Comparison of ENCODE assay signal across 2 cellular contexts in genomic region chr2:41907141-41907540, GRCh38.
TF ChIP-seq lines count a peak whose summit lies in the region.

No MANE protein-coding gene starts in this region.

TF ChIP-seq in GM23338, 12 proteins besides CTCF, POLR2A, EP300 and RAD21 (continued from another document):
- TF ChIP-seq, protein P1, sequence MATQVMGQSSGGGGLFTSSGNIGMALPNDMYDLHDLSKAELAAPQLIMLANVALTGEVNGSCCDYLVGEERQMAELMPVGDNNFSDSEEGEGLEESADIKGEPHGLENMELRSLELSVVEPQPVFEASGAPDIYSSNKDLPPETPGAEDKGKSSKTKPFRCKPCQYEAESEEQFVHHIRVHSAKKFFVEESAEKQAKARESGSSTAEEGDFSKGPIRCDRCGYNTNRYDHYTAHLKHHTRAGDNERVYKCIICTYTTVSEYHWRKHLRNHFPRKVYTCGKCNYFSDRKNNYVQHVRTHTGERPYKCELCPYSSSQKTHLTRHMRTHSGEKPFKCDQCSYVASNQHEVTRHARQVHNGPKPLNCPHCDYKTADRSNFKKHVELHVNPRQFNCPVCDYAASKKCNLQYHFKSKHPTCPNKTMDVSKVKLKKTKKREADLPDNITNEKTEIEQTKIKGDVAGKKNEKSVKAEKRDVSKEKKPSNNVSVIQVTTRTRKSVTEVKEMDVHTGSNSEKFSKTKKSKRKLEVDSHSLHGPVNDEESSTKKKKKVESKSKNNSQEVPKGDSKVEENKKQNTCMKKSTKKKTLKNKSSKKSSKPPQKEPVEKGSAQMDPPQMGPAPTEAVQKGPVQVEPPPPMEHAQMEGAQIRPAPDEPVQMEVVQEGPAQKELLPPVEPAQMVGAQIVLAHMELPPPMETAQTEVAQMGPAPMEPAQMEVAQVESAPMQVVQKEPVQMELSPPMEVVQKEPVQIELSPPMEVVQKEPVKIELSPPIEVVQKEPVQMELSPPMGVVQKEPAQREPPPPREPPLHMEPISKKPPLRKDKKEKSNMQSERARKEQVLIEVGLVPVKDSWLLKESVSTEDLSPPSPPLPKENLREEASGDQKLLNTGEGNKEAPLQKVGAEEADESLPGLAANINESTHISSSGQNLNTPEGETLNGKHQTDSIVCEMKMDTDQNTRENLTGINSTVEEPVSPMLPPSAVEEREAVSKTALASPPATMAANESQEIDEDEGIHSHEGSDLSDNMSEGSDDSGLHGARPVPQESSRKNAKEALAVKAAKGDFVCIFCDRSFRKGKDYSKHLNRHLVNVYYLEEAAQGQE (IDR thresholded peaks at IDR 0.05; ENCODE audit: unreplicated experiment) = no peak
- TF ChIP-seq ZNF331 (CRISPR knock-in tag; IDR thresholded peaks at IDR 0.05; ENCODE audit: low read depth) (no peak), EZH2phosphoT487 (IDR thresholded peaks at IDR 0.05; ENCODE audit: unreplicated experiment) (no peak), CREB1 (CRISPR knock-in tag; IDR thresholded peaks at IDR 0.05; ENCODE audit: low read depth) (no peak), POLR2AphosphoS5 (IDR thresholded peaks at IDR 0.05; ENCODE audit: low read depth) (no peak), JUNB (IDR thresholded peaks at IDR 0.05; ENCODE audit: unreplicated experiment) (no peak), NANOG (IDR thresholded peaks at IDR 0.05; ENCODE audit: borderline replicate concordance) (no peak), STAT1 (IDR thresholded peaks at IDR 0.05; ENCODE audit: unreplicated experiment) (no peak)
- TF ChIP-seq, protein P2, sequence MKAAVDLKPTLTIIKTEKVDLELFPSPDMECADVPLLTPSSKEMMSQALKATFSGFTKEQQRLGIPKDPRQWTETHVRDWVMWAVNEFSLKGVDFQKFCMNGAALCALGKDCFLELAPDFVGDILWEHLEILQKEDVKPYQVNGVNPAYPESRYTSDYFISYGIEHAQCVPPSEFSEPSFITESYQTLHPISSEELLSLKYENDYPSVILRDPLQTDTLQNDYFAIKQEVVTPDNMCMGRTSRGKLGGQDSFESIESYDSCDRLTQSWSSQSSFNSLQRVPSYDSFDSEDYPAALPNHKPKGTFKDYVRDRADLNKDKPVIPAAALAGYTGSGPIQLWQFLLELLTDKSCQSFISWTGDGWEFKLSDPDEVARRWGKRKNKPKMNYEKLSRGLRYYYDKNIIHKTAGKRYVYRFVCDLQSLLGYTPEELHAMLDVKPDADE (IDR thresholded peaks at IDR 0.05) = no peak
- TF ChIP-seq, protein P3, sequence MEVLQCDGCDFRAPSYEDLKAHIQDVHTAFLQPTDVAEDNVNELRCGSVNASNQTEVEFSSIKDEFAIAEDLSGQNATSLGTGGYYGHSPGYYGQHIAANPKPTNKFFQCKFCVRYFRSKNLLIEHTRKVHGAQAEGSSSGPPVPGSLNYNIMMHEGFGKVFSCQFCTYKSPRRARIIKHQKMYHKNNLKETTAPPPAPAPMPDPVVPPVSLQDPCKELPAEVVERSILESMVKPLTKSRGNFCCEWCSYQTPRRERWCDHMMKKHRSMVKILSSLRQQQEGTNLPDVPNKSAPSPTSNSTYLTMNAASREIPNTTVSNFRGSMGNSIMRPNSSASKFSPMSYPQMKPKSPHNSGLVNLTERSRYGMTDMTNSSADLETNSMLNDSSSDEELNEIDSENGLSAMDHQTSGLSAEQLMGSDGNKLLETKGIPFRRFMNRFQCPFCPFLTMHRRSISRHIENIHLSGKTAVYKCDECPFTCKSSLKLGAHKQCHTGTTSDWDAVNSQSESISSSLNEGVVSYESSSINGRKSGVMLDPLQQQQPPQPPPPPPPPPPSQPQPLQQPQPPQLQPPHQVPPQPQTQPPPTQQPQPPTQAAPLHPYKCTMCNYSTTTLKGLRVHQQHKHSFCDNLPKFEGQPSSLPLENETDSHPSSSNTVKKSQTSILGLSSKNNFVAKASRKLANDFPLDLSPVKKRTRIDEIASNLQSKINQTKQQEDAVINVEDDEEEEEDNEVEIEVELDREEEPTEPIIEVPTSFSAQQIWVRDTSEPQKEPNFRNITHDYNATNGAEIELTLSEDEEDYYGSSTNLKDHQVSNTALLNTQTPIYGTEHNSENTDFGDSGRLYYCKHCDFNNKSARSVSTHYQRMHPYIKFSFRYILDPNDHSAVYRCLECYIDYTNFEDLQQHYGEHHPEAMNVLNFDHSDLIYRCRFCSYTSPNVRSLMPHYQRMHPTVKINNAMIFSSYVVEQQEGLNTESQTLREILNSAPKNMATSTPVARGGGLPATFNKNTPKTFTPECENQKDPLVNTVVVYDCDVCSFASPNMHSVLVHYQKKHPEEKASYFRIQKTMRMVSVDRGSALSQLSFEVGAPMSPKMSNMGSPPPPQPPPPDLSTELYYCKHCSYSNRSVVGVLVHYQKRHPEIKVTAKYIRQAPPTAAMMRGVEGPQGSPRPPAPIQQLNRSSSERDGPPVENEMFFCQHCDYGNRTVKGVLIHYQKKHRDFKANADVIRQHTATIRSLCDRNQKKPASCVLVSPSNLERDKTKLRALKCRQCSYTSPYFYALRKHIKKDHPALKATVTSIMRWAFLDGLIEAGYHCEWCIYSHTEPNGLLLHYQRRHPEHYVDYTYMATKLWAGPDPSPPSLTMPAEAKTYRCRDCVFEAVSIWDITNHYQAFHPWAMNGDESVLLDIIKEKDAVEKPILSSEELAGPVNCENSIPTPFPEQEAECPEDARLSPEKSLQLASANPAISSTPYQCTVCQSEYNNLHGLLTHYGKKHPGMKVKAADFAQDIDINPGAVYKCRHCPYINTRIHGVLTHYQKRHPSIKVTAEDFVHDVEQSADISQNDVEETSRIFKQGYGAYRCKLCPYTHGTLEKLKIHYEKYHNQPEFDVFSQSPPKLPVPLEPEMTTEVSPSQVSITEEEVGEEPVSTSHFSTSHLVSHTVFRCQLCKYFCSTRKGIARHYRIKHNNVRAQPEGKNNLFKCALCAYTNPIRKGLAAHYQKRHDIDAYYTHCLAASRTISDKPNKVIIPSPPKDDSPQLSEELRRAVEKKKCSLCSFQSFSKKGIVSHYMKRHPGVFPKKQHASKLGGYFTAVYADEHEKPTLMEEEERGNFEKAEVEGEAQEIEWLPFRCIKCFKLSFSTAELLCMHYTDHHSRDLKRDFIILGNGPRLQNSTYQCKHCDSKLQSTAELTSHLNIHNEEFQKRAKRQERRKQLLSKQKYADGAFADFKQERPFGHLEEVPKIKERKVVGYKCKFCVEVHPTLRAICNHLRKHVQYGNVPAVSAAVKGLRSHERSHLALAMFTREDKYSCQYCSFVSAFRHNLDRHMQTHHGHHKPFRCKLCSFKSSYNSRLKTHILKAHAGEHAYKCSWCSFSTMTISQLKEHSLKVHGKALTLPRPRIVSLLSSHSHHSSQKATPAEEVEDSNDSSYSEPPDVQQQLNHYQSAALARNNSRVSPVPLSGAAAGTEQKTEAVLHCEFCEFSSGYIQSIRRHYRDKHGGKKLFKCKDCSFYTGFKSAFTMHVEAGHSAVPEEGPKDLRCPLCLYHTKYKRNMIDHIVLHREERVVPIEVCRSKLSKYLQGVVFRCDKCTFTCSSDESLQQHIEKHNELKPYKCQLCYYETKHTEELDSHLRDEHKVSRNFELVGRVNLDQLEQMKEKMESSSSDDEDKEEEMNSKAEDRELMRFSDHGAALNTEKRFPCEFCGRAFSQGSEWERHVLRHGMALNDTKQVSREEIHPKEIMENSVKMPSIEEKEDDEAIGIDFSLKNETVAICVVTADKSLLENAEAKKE (CRISPR knock-in tag; IDR thresholded peaks at IDR 0.05) = no peak

TF ChIP-seq in K562, 482 proteins besides CTCF, POLR2A, EP300 and RAD21 (continued from another document):
- TF ChIP-seq, protein P4, sequence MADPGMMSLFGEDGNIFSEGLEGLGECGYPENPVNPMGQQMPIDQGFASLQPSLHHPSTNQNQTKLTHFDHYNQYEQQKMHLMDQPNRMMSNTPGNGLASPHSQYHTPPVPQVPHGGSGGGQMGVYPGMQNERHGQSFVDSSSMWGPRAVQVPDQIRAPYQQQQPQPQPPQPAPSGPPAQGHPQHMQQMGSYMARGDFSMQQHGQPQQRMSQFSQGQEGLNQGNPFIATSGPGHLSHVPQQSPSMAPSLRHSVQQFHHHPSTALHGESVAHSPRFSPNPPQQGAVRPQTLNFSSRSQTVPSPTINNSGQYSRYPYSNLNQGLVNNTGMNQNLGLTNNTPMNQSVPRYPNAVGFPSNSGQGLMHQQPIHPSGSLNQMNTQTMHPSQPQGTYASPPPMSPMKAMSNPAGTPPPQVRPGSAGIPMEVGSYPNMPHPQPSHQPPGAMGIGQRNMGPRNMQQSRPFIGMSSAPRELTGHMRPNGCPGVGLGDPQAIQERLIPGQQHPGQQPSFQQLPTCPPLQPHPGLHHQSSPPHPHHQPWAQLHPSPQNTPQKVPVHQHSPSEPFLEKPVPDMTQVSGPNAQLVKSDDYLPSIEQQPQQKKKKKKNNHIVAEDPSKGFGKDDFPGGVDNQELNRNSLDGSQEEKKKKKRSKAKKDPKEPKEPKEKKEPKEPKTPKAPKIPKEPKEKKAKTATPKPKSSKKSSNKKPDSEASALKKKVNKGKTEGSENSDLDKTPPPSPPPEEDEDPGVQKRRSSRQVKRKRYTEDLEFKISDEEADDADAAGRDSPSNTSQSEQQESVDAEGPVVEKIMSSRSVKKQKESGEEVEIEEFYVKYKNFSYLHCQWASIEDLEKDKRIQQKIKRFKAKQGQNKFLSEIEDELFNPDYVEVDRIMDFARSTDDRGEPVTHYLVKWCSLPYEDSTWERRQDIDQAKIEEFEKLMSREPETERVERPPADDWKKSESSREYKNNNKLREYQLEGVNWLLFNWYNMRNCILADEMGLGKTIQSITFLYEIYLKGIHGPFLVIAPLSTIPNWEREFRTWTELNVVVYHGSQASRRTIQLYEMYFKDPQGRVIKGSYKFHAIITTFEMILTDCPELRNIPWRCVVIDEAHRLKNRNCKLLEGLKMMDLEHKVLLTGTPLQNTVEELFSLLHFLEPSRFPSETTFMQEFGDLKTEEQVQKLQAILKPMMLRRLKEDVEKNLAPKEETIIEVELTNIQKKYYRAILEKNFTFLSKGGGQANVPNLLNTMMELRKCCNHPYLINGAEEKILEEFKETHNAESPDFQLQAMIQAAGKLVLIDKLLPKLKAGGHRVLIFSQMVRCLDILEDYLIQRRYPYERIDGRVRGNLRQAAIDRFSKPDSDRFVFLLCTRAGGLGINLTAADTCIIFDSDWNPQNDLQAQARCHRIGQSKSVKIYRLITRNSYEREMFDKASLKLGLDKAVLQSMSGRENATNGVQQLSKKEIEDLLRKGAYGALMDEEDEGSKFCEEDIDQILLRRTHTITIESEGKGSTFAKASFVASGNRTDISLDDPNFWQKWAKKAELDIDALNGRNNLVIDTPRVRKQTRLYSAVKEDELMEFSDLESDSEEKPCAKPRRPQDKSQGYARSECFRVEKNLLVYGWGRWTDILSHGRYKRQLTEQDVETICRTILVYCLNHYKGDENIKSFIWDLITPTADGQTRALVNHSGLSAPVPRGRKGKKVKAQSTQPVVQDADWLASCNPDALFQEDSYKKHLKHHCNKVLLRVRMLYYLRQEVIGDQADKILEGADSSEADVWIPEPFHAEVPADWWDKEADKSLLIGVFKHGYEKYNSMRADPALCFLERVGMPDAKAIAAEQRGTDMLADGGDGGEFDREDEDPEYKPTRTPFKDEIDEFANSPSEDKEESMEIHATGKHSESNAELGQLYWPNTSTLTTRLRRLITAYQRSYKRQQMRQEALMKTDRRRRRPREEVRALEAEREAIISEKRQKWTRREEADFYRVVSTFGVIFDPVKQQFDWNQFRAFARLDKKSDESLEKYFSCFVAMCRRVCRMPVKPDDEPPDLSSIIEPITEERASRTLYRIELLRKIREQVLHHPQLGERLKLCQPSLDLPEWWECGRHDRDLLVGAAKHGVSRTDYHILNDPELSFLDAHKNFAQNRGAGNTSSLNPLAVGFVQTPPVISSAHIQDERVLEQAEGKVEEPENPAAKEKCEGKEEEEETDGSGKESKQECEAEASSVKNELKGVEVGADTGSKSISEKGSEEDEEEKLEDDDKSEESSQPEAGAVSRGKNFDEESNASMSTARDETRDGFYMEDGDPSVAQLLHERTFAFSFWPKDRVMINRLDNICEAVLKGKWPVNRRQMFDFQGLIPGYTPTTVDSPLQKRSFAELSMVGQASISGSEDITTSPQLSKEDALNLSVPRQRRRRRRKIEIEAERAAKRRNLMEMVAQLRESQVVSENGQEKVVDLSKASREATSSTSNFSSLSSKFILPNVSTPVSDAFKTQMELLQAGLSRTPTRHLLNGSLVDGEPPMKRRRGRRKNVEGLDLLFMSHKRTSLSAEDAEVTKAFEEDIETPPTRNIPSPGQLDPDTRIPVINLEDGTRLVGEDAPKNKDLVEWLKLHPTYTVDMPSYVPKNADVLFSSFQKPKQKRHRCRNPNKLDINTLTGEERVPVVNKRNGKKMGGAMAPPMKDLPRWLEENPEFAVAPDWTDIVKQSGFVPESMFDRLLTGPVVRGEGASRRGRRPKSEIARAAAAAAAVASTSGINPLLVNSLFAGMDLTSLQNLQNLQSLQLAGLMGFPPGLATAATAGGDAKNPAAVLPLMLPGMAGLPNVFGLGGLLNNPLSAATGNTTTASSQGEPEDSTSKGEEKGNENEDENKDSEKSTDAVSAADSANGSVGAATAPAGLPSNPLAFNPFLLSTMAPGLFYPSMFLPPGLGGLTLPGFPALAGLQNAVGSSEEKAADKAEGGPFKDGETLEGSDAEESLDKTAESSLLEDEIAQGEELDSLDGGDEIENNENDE (IDR thresholded peaks at IDR 0.05; ENCODE audit: low read depth, low read length) = no peak
- TF ChIP-seq ZNF277 (CRISPR knock-in tag; IDR thresholded peaks at IDR 0.05; ENCODE audit: borderline replicate concordance) (no peak), BRCA1 (IDR thresholded peaks at IDR 0.05) (no peak), BRCA1 (CRISPR knock-in tag; IDR thresholded peaks at IDR 0.05) (no peak), TBL1XR1 (IDR thresholded peaks at IDR 0.05; ENCODE audit: low read length in 2 of 2) (no peak), ZNF124 (CRISPR knock-in tag; IDR thresholded peaks at IDR 0.05) (no peak), JUNB (CRISPR knock-in tag; conservative IDR thresholded peaks at IDR 0.05) (no peak), CREM (IDR thresholded peaks at IDR 0.05; ENCODE audit: low read depth) (no peak)
